Comparison of ENCODE assay signal across 22 cellular contexts in the genomic region with DNA sequence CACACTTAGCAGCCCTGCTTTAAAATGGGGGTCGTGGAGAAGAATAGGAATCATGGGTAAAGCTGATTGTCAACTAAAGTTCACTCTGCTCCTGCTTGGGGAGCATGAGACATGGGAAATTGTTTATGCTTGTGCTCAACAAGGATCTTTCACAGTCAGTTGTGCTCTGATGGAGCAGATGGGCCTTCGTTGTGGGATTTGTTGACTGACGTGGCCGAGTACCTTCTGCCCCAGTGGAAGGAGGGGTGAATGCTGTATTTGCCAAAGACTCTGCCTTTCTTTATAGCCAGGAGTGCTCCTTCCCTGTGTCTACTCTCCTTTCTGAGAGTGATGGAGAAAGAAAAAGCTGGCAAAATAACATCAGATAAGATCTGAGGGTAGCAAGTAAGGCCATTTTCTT. TPM values are rescaled to one million over a fixed set of nuclear protein-coding genes. Genes with fewer than 3 reads are reported as not detected.
A peak's percentile ranks its signal among the peaks of the same experiment; 100 is the strongest.
DNase-seq lines count a peak whose midpoint lies in the region; ATAC-seq and TF ChIP-seq lines count a peak whose summit lies in the region.
"Had no signal": no experiment of that assay in that cellular context is flagged by ENCODE, and none has a peak within 500 bp of the region (broad histone marks: within the 10 kb centered on the region; RNA-seq: fewer than 3 reads in every experiment).

No MANE protein-coding gene starts in this region.

- intact Hi-C loops in breast epithelium (cut with DNase I; ENCODE audit: low total_unique reads) (no loop called here), MCF 10A (cut with micrococcal nuclease) (no loop called here)

- CTCF ChIA-PET in MCF 10A (lab: Yijun Ruan, JAX), result no interaction called here

- no peak for DNase-seq in breast epithelium (ENCODE audit: low spot score in 2 of 2)
- DNase-seq in MCF 10A (ENCODE audit: unreplicated experiment), result no peak
- peak; percentile 38 to 81 for DNase-seq in NCI-H524 (lab: John Stamatoyannopoulos, UW)
- DNase-seq in glutamatergic neuron, result no peak
- no peak for DNase-seq in activated CD4-positive, CD25-positive, alpha-beta regulatory T cell treated with anti-CD3 and anti-CD28 coated beads, Interleukin-2, amount 50 U/mL, for 72 hours
- no peak for DNase-seq in NCI-H1048 (lab: John Stamatoyannopoulos, UW)
- DNase-seq in activated CD4-positive, alpha-beta T cell treated with anti-CD3 and anti-CD28 coated beads, Interleukin-2, amount 50 U/mL, for 4 hours, result no peak
- DNase-seq: activated CD8-positive, alpha-beta memory T cell treated with anti-CD3 and anti-CD28 coated beads, Interleukin-2, amount 50 U/mL, for 48 hours; activated naive CD8-positive, alpha-beta T cell treated with anti-CD3 and anti-CD28 coated beads for 36 hours; colonic mucosa; GDM1; KBM-7; MV-4-11; psoas muscle; stimulated activated CD4-positive, alpha-beta T cell treated with anti-CD3 and anti-CD28 coated beads, Interleukin-1b, Interleukin-23, amount 100 ng/mL, for 48 hours; T-helper 1 cell had no signal

- BruUV-seq in MCF 10A (replicated peaks; lab: Mats Ljungman, UMichigan), result no TSS peak

- TF ChIP-seq POLR2A in breast epithelium (IDR thresholded peaks at IDR 0.05), result no peak

- no peaks in the 10 kb centered on the region for H3K9me3 ChIP-seq in breast epithelium
- H3K9me3 ChIP-seq: colonic mucosa, gastroesophageal sphincter, psoas muscle, SJSA1 had no signal

- no peak overlapping the region for H3K4me3 ChIP-seq in breast epithelium
- H3K4me3 ChIP-seq: colonic mucosa, gastroesophageal sphincter, psoas muscle, SJSA1, skin epidermis had no signal

- H3K27ac Mint-ChIP-seq in MCF 10A (ENCODE audit: low read depth, unreplicated experiment) (no peak overlapping the region), glutamatergic neuron (ENCODE audit: unreplicated experiment) (peak overlapping the region; percentile 79)
- H3K27ac Mint-ChIP-seq: activated naive CD8-positive, alpha-beta T cell treated with anti-CD3 and anti-CD28 coated beads for 36 hours; nephron had no signal

- H3K27me3 Mint-ChIP-seq in MCF 10A (ENCODE audit: insufficient read depth, unreplicated experiment) (no peaks in the 10 kb centered on the region), glutamatergic neuron (ENCODE audit: unreplicated experiment) (peaks cover 3% of the 10 kb centered on the region)
- H3K27me3 Mint-ChIP-seq: activated naive CD8-positive, alpha-beta T cell treated with anti-CD3 and anti-CD28 coated beads for 36 hours had no signal

- no peaks in the 10 kb centered on the region for H3K9me3 Mint-ChIP-seq in MCF 10A (ENCODE audit: unreplicated experiment)
- H3K9me3 Mint-ChIP-seq in glutamatergic neuron (ENCODE audit: unreplicated experiment), result no peaks in the 10 kb centered on the region
- H3K9me3 Mint-ChIP-seq: activated naive CD8-positive, alpha-beta T cell treated with anti-CD3 and anti-CD28 coated beads for 36 hours; nephron had no signal

- H3K4me3 Mint-ChIP-seq in MCF 10A (ENCODE audit: unreplicated experiment), result no peak overlapping the region
- H3K4me3 Mint-ChIP-seq in glutamatergic neuron (ENCODE audit: unreplicated experiment), result peak overlapping the region; percentile 11
- H3K4me3 Mint-ChIP-seq: activated naive CD8-positive, alpha-beta T cell treated with anti-CD3 and anti-CD28 coated beads for 36 hours; nephron had no signal

- H3K4me1 Mint-ChIP-seq in MCF 10A (ENCODE audit: insufficient read depth, unreplicated experiment), result no peaks in the 10 kb centered on the region
- H3K4me1 Mint-ChIP-seq in glutamatergic neuron (ENCODE audit: low read depth, unreplicated experiment), result peaks cover 22% of the 10 kb centered on the region
- H3K4me1 Mint-ChIP-seq: nephron had no signal

- H3K27ac ChIP-seq in breast epithelium, result peak overlapping the region; percentile 27 to 52
- H3K27ac ChIP-seq: colonic mucosa, gastroesophageal sphincter, psoas muscle, SJSA1 had no signal

- no peaks in the 10 kb centered on the region for H3K36me3 ChIP-seq in breast epithelium
- H3K36me3 ChIP-seq: colonic mucosa, gastroesophageal sphincter, SJSA1 had no signal

- no peaks in the 10 kb centered on the region for H3K4me1 ChIP-seq in breast epithelium
- H3K4me1 ChIP-seq: colonic mucosa, gastroesophageal sphincter, psoas muscle, SJSA1 had no signal

- peaks cover 6% of the 10 kb centered on the region for H3K36me3 Mint-ChIP-seq in MCF 10A (ENCODE audit: insufficient read depth, unreplicated experiment)
- peaks cover 5% of the 10 kb centered on the region for H3K36me3 Mint-ChIP-seq in glutamatergic neuron (ENCODE audit: unreplicated experiment)

- POLR2A ChIA-PET in MCF 10A (lab: Yijun Ruan, JAX), result interaction anchor here (0.7 kb wide), 1 partner anchor 7 kb away, joined by 3 read pairs; no protein-coding TSS in a partner anchor

- H3K27me3 ChIP-seq in breast epithelium, result no peaks in the 10 kb centered on the region
- H3K27me3 ChIP-seq: colonic mucosa had no signal

- no peak for ATAC-seq in HG02759 (IDR thresholded peaks at IDR 0.05; ENCODE audit: unreplicated experiment)
- ATAC-seq: gastroesophageal sphincter, psoas muscle had no signal

- TF ChIP-seq CTCF in breast epithelium (IDR thresholded peaks at IDR 0.05), result no peak
- no peak for TF ChIP-seq CTCF in MCF 10A (IDR thresholded peaks at IDR 0.05; ENCODE audit: unreplicated experiment)
- no peak for TF ChIP-seq CTCF in glutamatergic neuron (IDR thresholded peaks at IDR 0.05; ENCODE audit: partially characterized antibody, unreplicated experiment)

RNA-seq across cellular contexts. Expression of gene ARSG, which starts 11.4 kb away (rescaled TPM):
- 10 to 100 TPM in 1 of 3 donors, 1 to 10 TPM in 2; 9.3 to 14.8 (median 9.5) TPM for total RNA-seq in breast epithelium
- total RNA-seq in MCF 10A (2022), result 5.0 and 5.9 TPM in 2 replicates
- total RNA-seq in glutamatergic neuron (ENCODE audit: unreplicated experiment), result 1.9 TPM
- total RNA-seq: SJSA1 had no signal

RNA-seq across cellular contexts. Expression of gene SLC16A6, which starts 11.7 kb away (rescaled TPM):
- total RNA-seq in breast epithelium, result 1 to 10 TPM in 2 of 3 donors, under 1 TPM in 1; 0.64 to 4.1 (median 2.3) TPM
- 1.4 and 1.6 TPM in 2 replicates for total RNA-seq in MCF 10A (2022)
- 0.25 TPM for total RNA-seq in glutamatergic neuron (ENCODE audit: unreplicated experiment)
- total RNA-seq: HT-29, SJSA1 had no signal

RNA-seq across cellular contexts. Expression of gene AMZ2, which starts 54.8 kb away (rescaled TPM):
- total RNA-seq in breast epithelium (10 to 100 TPM; 36.7 to 94.9 (median 48.3) TPM), MCF 10A (2022) (127 and 147 TPM in 2 replicates), glutamatergic neuron (ENCODE audit: unreplicated experiment) (68.5 TPM)

Comparison
In these comparisons a context has a peak if more than half of its experiments do, and no peak if none do; other contexts are left out.
1. DNase-seq: peak in NCI-H524 (2 of 2); none in breast epithelium (0 of 2), MCF 10A (single experiment), glutamatergic neuron (single experiment), activated CD4-positive, CD25-positive, alpha-beta regulatory T cell treated with anti-CD3 and anti-CD28 coated beads, Interleukin-2, amount 50 U/mL, for 72 hours (single experiment), NCI-H1048 (single experiment) and activated CD4-positive, alpha-beta T cell treated with anti-CD3 and anti-CD28 coated beads, Interleukin-2, amount 50 U/mL, for 4 hours (0 of 2).